Comparison of ENCODE assay signal across 1 cellular context in genomic region chr7:108351715-108352114, GRCh38.
TF ChIP-seq lines count a peak whose summit lies in the region.

No MANE protein-coding gene starts in this region.

TF ChIP-seq in A549, 52 proteins besides CTCF, POLR2A, EP300 and RAD21 (continued from another document):
- TF ChIP-seq, protein P1, sequence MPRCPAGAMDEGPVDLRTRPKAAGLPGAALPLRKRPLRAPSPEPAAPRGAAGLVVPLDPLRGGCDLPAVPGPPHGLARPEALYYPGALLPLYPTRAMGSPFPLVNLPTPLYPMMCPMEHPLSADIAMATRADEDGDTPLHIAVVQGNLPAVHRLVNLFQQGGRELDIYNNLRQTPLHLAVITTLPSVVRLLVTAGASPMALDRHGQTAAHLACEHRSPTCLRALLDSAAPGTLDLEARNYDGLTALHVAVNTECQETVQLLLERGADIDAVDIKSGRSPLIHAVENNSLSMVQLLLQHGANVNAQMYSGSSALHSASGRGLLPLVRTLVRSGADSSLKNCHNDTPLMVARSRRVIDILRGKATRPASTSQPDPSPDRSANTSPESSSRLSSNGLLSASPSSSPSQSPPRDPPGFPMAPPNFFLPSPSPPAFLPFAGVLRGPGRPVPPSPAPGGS (IDR thresholded peaks at IDR 0.05), result no peak
- TF ChIP-seq PBX3 (IDR thresholded peaks at IDR 0.05), result no peak
- TF ChIP-seq HOXB13 (CRISPR knock-in tag; IDR thresholded peaks at IDR 0.05; ENCODE audit: low read depth), result no peak
- no peak for TF ChIP-seq ZC3H11A (IDR thresholded peaks at IDR 0.05)
- TF ChIP-seq JUN (IDR thresholded peaks at IDR 0.05), result peak; percentile 34 to 75; a peak in 2 of 5 replicates
- TF ChIP-seq RFX5 (IDR thresholded peaks at IDR 0.05), result no peak
- TF ChIP-seq RNF2 (IDR thresholded peaks at IDR 0.05; ENCODE audit: borderline replicate concordance, low read depth), result no peak
